1 cellular context compared by ENCODE assay signal in the genomic region with DNA sequence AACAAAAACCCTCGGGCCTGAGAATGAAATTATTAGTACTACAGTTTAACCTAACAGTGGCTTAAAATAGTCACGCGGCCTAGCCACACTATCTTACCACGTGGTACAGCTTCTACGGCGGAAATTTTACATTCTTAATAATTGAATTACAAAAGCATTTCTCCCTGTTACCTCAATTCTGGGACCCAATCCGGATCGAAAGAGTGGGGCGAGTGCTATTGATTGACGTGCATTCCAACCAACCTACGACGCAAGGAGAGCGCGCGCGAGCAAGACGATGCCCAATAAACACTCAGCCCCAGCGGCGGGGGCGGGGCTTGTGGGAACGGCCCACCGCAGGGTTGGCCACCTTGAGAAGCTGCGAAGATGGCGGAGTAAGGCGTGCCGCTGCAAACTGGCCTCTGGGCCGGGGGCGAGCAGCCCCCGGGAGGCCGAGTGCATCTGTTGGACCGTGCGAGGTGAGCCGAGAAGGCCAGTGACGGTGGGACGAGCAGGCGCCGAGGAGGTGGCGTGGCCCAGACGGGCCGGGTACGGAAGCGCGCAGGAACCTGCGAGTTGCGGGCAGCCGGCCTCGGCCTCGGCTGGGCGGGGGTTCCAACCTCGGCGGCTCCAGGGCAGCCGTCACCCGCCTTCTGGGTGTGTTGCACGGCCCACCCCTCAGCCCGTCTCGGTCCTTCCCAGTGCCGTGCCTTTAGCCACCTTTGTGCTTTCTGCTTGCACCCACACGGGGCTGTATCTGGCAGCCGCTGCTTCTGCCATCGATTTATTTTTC.
TF ChIP-seq lines count a peak whose summit lies in the region.

No MANE protein-coding gene starts in this region.

TF ChIP-seq in K562, 482 proteins besides CTCF, POLR2A, EP300 and RAD21 (continued from another document and continues in another):
- TF ChIP-seq ZNF589 (CRISPR knock-in tag; IDR thresholded peaks at IDR 0.05; ENCODE audit: low read depth) (peak; percentile 98), CREB1 (IDR thresholded peaks at IDR 0.05) (peak; percentile 79), CREB1 (CRISPR knock-in tag; IDR thresholded peaks at IDR 0.05) (peak; percentile 83), ZNF79 (CRISPR knock-in tag; IDR thresholded peaks at IDR 0.05; ENCODE audit: low read depth) (no peak), ESRRA (IDR thresholded peaks at IDR 0.05; ENCODE audit: borderline replicate concordance, low read depth) (peak; percentile 78), ZNF175 (CRISPR knock-in tag; IDR thresholded peaks at IDR 0.05; ENCODE audit: low read depth) (peak; percentile 76; the same call in 1 of the 2 replicates), ZZZ3 (IDR thresholded peaks at IDR 0.05) (peak; percentile 23; the same call in 1 of the 2 replicates), MAFG (tag; conservative IDR thresholded peaks at IDR 0.05) (no peak), NFATC3 (IDR thresholded peaks at IDR 0.05) (peak; percentile 4; the same call in 1 of the 2 replicates), ZNF764 (CRISPR knock-in tag; IDR thresholded peaks at IDR 0.05; ENCODE audit: low read depth) (no peak), RNF2 (IDR thresholded peaks at IDR 0.05) (no peak), ZFX (CRISPR knock-in tag; IDR thresholded peaks at IDR 0.05) (peak; percentile 94), HDAC8 (tag; IDR thresholded peaks at IDR 0.05) (no peak), ZBTB8A (IDR thresholded peaks at IDR 0.05; ENCODE audit: partially characterized antibody) (no peak), L3MBTL2 (IDR thresholded peaks at IDR 0.05) (peak; percentile 97), FIP1L1 (IDR thresholded peaks at IDR 0.05; ENCODE audit: low read depth, low read length, poor library complexity, severe bottlenecking) (peak; percentile 68), PHF20 (IDR thresholded peaks at IDR 0.05; ENCODE audit: partially characterized antibody) (peak; percentile 59), EGR1 (conservative IDR thresholded peaks at IDR 0.05) (peak; percentile 73), SMARCE1 (IDR thresholded peaks at IDR 0.05) (peak; percentile 58; the same call in 1 of the 2 replicates), CHD1 (IDR thresholded peaks at IDR 0.05; ENCODE audit: low read length) (peak; percentile 94), PURB (CRISPR knock-in tag; IDR thresholded peaks at IDR 0.05; ENCODE audit: low read depth) (no peak), ZNF232 (CRISPR knock-in tag; IDR thresholded peaks at IDR 0.05) (peak; percentile 74; the same call in 1 of the 2 replicates), MXI1 (IDR thresholded peaks at IDR 0.05; ENCODE audit: low read depth, low read length) (no peak), MYC (IDR thresholded peaks at IDR 0.05; ENCODE audit: low read depth, low read length) (peak; percentile 96), MYC (CRISPR knock-in tag; IDR thresholded peaks at IDR 0.05; ENCODE audit: borderline replicate concordance, low read depth) (no peak; the same call in 1 of the 2 replicates), ZNF436 (CRISPR knock-in tag; IDR thresholded peaks at IDR 0.05) (no peak), ZBTB1 (CRISPR knock-in tag; IDR thresholded peaks at IDR 0.05; ENCODE audit: borderline replicate concordance, low read depth) (peak; percentile 86), SMAD3 (CRISPR knock-in tag; conservative IDR thresholded peaks at IDR 0.05) (no peak), ZEB2 (IDR thresholded peaks at IDR 0.05) (no peak; the same call in 1 of the 2 replicates), POLR2AphosphoS2 (IDR thresholded peaks at IDR 0.05; ENCODE audit: low read length) (peak; percentile 39; the same call in 1 of the 2 replicates), MTA1 (IDR thresholded peaks at IDR 0.05; ENCODE audit: borderline replicate concordance) (no peak), U2AF1 (optimal IDR thresholded peaks at IDR 0.05; ENCODE audit: low read depth, low read length) (peak; percentile 81), RBFOX2 (IDR thresholded peaks at IDR 0.05; ENCODE audit: low read depth, low read length) (peak; percentile 99), ZNF121 (CRISPR knock-in tag; conservative IDR thresholded peaks at IDR 0.05) (no peak)
- TF ChIP-seq, protein P1, sequence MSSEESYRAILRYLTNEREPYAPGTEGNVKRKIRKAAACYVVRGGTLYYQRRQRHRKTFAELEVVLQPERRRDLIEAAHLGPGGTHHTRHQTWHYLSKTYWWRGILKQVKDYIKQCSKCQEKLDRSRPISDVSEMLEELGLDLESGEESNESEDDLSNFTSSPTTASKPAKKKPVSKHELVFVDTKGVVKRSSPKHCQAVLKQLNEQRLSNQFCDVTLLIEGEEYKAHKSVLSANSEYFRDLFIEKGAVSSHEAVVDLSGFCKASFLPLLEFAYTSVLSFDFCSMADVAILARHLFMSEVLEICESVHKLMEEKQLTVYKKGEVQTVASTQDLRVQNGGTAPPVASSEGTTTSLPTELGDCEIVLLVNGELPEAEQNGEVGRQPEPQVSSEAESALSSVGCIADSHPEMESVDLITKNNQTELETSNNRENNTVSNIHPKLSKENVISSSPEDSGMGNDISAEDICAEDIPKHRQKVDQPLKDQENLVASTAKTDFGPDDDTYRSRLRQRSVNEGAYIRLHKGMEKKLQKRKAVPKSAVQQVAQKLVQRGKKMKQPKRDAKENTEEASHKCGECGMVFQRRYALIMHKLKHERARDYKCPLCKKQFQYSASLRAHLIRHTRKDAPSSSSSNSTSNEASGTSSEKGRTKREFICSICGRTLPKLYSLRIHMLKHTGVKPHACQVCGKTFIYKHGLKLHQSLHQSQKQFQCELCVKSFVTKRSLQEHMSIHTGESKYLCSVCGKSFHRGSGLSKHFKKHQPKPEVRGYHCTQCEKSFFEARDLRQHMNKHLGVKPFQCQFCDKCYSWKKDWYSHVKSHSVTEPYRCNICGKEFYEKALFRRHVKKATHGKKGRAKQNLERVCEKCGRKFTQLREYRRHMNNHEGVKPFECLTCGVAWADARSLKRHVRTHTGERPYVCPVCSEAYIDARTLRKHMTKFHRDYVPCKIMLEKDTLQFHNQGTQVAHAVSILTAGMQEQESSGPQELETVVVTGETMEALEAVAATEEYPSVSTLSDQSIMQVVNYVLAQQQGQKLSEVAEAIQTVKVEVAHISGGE (CRISPR knock-in tag; IDR thresholded peaks at IDR 0.05), result no peak
- TF ChIP-seq, protein P2, sequence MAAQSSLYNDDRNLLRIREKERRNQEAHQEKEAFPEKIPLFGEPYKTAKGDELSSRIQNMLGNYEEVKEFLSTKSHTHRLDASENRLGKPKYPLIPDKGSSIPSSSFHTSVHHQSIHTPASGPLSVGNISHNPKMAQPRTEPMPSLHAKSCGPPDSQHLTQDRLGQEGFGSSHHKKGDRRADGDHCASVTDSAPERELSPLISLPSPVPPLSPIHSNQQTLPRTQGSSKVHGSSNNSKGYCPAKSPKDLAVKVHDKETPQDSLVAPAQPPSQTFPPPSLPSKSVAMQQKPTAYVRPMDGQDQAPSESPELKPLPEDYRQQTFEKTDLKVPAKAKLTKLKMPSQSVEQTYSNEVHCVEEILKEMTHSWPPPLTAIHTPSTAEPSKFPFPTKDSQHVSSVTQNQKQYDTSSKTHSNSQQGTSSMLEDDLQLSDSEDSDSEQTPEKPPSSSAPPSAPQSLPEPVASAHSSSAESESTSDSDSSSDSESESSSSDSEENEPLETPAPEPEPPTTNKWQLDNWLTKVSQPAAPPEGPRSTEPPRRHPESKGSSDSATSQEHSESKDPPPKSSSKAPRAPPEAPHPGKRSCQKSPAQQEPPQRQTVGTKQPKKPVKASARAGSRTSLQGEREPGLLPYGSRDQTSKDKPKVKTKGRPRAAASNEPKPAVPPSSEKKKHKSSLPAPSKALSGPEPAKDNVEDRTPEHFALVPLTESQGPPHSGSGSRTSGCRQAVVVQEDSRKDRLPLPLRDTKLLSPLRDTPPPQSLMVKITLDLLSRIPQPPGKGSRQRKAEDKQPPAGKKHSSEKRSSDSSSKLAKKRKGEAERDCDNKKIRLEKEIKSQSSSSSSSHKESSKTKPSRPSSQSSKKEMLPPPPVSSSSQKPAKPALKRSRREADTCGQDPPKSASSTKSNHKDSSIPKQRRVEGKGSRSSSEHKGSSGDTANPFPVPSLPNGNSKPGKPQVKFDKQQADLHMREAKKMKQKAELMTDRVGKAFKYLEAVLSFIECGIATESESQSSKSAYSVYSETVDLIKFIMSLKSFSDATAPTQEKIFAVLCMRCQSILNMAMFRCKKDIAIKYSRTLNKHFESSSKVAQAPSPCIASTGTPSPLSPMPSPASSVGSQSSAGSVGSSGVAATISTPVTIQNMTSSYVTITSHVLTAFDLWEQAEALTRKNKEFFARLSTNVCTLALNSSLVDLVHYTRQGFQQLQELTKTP (IDR thresholded peaks at IDR 0.05; ENCODE audit: low read depth in 1 of 2, partially characterized antibody in 2 of 2), result peak in 1 of 2 experiments; percentile 49
- TF ChIP-seq, protein P3, sequence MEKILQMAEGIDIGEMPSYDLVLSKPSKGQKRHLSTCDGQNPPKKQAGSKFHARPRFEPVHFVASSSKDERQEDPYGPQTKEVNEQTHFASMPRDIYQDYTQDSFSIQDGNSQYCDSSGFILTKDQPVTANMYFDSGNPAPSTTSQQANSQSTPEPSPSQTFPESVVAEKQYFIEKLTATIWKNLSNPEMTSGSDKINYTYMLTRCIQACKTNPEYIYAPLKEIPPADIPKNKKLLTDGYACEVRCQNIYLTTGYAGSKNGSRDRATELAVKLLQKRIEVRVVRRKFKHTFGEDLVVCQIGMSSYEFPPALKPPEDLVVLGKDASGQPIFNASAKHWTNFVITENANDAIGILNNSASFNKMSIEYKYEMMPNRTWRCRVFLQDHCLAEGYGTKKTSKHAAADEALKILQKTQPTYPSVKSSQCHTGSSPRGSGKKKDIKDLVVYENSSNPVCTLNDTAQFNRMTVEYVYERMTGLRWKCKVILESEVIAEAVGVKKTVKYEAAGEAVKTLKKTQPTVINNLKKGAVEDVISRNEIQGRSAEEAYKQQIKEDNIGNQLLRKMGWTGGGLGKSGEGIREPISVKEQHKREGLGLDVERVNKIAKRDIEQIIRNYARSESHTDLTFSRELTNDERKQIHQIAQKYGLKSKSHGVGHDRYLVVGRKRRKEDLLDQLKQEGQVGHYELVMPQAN (IDR thresholded peaks at IDR 0.05; ENCODE audit: borderline replicate concordance), result peak; percentile 77; the same call in 1 of the 2 replicates
- TF ChIP-seq, protein P4, sequence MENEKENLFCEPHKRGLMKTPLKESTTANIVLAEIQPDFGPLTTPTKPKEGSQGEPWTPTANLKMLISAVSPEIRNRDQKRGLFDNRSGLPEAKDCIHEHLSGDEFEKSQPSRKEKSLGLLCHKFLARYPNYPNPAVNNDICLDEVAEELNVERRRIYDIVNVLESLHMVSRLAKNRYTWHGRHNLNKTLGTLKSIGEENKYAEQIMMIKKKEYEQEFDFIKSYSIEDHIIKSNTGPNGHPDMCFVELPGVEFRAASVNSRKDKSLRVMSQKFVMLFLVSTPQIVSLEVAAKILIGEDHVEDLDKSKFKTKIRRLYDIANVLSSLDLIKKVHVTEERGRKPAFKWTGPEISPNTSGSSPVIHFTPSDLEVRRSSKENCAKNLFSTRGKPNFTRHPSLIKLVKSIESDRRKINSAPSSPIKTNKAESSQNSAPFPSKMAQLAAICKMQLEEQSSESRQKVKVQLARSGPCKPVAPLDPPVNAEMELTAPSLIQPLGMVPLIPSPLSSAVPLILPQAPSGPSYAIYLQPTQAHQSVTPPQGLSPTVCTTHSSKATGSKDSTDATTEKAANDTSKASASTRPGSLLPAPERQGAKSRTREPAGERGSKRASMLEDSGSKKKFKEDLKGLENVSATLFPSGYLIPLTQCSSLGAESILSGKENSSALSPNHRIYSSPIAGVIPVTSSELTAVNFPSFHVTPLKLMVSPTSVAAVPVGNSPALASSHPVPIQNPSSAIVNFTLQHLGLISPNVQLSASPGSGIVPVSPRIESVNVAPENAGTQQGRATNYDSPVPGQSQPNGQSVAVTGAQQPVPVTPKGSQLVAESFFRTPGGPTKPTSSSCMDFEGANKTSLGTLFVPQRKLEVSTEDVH (IDR thresholded peaks at IDR 0.05; ENCODE audit: low read depth, partially characterized antibody), result peak; percentile 89
- TF ChIP-seq, protein P5, sequence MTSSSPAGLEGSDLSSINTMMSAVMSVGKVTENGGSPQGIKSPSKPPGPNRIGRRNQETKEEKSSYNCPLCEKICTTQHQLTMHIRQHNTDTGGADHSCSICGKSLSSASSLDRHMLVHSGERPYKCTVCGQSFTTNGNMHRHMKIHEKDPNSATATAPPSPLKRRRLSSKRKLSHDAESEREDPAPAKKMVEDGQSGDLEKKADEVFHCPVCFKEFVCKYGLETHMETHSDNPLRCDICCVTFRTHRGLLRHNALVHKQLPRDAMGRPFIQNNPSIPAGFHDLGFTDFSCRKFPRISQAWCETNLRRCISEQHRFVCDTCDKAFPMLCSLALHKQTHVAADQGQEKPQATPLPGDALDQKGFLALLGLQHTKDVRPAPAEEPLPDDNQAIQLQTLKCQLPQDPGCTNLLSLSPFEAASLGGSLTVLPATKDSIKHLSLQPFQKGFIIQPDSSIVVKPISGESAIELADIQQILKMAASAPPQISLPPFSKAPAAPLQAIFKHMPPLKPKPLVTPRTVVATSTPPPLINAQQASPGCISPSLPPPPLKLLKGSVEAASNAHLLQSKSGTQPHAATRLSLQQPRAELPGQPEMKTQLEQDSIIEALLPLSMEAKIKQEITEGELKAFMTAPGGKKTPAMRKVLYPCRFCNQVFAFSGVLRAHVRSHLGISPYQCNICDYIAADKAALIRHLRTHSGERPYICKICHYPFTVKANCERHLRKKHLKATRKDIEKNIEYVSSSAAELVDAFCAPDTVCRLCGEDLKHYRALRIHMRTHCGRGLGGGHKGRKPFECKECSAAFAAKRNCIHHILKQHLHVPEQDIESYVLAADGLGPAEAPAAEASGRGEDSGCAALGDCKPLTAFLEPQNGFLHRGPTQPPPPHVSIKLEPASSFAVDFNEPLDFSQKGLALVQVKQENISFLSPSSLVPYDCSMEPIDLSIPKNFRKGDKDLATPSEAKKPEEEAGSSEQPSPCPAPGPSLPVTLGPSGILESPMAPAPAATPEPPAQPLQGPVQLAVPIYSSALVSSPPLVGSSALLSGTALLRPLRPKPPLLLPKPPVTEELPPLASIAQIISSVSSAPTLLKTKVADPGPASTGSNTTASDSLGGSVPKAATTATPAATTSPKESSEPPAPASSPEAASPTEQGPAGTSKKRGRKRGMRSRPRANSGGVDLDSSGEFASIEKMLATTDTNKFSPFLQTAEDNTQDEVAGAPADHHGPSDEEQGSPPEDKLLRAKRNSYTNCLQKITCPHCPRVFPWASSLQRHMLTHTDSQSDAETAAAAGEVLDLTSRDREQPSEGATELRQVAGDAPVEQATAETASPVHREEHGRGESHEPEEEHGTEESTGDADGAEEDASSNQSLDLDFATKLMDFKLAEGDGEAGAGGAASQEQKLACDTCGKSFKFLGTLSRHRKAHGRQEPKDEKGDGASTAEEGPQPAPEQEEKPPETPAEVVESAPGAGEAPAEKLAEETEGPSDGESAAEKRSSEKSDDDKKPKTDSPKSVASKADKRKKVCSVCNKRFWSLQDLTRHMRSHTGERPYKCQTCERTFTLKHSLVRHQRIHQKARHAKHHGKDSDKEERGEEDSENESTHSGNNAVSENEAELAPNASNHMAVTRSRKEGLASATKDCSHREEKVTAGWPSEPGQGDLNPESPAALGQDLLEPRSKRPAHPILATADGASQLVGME (CRISPR knock-in tag; IDR thresholded peaks at IDR 0.05), result peak; percentile 24; the same call in 1 of the 2 replicates
- TF ChIP-seq, protein P6, sequence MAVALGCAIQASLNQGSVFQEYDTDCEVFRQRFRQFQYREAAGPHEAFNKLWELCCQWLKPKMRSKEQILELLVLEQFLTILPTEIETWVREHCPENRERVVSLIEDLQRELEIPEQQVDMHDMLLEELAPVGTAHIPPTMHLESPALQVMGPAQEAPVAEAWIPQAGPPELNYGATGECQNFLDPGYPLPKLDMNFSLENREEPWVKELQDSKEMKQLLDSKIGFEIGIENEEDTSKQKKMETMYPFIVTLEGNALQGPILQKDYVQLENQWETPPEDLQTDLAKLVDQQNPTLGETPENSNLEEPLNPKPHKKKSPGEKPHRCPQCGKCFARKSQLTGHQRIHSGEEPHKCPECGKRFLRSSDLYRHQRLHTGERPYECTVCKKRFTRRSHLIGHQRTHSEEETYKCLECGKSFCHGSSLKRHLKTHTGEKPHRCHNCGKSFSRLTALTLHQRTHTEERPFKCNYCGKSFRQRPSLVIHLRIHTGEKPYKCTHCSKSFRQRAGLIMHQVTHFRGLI (CRISPR knock-in tag; IDR thresholded peaks at IDR 0.05), result no peak
